8 cellular contexts compared by ENCODE assay signal in the genomic region with DNA sequence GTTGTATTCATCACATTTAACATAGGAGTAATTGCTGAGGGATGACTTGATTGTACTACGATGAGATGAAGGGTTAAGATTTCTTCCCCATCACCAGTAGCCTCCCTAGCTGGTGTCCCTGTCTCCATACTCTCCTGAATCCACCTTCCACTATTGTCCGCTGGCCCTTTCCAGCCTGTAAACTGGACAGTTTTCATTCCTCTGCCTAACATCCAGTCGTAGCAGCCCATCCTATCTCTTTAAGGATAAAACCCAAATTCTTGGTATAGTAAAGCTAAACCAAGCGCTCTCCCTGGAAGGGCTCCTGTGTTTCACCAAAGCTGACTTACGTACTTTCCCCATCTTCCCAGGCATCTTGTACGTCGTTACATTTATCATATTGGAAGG. TPM values are rescaled to one million over a fixed set of nuclear protein-coding genes. Genes with fewer than 3 reads are reported as not detected.
DNase-seq lines count a peak whose midpoint lies in the region; ATAC-seq, FAIRE-seq and TF ChIP-seq lines count a peak whose summit lies in the region.

No MANE protein-coding gene starts in this region.

- H3K27ac ChIP-seq in GM12878 (ENCODE audit: control insufficient read depth, insufficient read depth) = peak overlapping the region; percentile 99
- H3K27ac ChIP-seq in kidney (ENCODE audit: low read depth in 2 of 2, low read length in 2 of 2) = peak overlapping the region; percentile 99 to 100
- peak overlapping the region; percentile 96 to 99 (median 99) for H3K27ac ChIP-seq in spleen

- H4K20me1 ChIP-seq in GM12878 (ENCODE audit: control insufficient read depth, insufficient read depth) = no peaks in the 10 kb centered on the region

- RAD21 ChIA-PET in GM12878 (lab: Charles Lee; ENCODE audit: unreplicated experiment) = interaction anchor here (0.6 to 4.1 kb wide), 16 partner anchors 10 to 232 kb away, joined by 3 to 44 read pairs (median 6); a partner anchor contains a TSS

- H3K36me3 Mint-ChIP-seq in stimulated activated naive CD8-positive, alpha-beta T cell treated with anti-CD3 and anti-CD28 coated beads, Interleukin-15, Interleukin-2, amounts not matched to agents 100 ng/mL and 50 ng/mL, for 24 hours (ENCODE audit: low read depth) = peaks cover 51% of the 10 kb centered on the region

- TF ChIP-seq CTCF in GM12878 (IDR thresholded peaks at IDR 0.05 in 2 of 3, conservative IDR thresholded peaks at IDR 0.05 in 1 of 3; ENCODE audit: control insufficient read depth in 2 of 3, extremely low read depth in 1 of 3, insufficient read depth in 1 of 3, low read depth in 3 of 3, low read length in 3 of 3) (no peak), kidney (IDR thresholded peaks at IDR 0.05; ENCODE audit: borderline replicate concordance, extremely low read depth, insufficient read depth) (no peak), spleen (IDR thresholded peaks at IDR 0.05 in 8 of 11, conservative IDR thresholded peaks at IDR 0.05 in 3 of 11) (no peak), GM13976 (IDR thresholded peaks at IDR 0.05; ENCODE audit: borderline replicate concordance, control extremely low read depth, extremely low read depth, insufficient read depth, missing control alignments) (no peak)

- in situ Hi-C loops in GM12878 (cut with MboI) = no loop called here
- in situ Hi-C loops in GM13976 (cut with MboI; ENCODE audit: low sequenced_read_pairs, unreplicated experiment) = no loop called here

- peak overlapping the region; percentile 96 for H3K9ac ChIP-seq in GM12878 (ENCODE audit: control insufficient read depth, insufficient read depth, low read length)
- H3K9ac ChIP-seq in kidney (ENCODE audit: low read length in 2 of 2) = peak overlapping the region; percentile 59 to 96

- peaks cover 0 to 4% of the 10 kb centered on the region in 2 experiments; a peak in 1 of 4 replicates for H3K36me3 ChIP-seq in GM12878 (ENCODE audit: control insufficient read depth in 2 of 2, insufficient read depth in 2 of 2, low read length in 1 of 2)
- H3K36me3 ChIP-seq in kidney (ENCODE audit: control insufficient read depth in 1 of 2, insufficient read depth in 2 of 2, low read length in 2 of 2) = peaks cover 0 to 4% of the 10 kb centered on the region in 2 donors
- H3K36me3 ChIP-seq in spleen = peaks cover 0 to 30% (median 4%) of the 10 kb centered on the region in 6 donors

- peak overlapping the region; percentile 100 for H3K27ac Mint-ChIP-seq in stimulated activated naive CD8-positive, alpha-beta T cell treated with anti-CD3 and anti-CD28 coated beads, Interleukin-15, Interleukin-2, amounts not matched to agents 100 ng/mL and 50 ng/mL, for 24 hours

- ATAC-seq in stimulated activated naive CD8-positive, alpha-beta T cell treated with anti-CD3 and anti-CD28 coated beads, Interleukin-15, Interleukin-2, amounts not matched to agents 100 U/mL and 50 U/mL, for 24 hours = no peak
- ATAC-seq in GM12878 = peak; percentile 1

- BruUV-seq in GM12878 (replicated peaks; lab: Mats Ljungman, UMichigan) = TSS peak; percentile 70

- H3K4me1 Mint-ChIP-seq in stimulated activated naive CD8-positive, alpha-beta T cell treated with anti-CD3 and anti-CD28 coated beads, Interleukin-15, Interleukin-2, amounts not matched to agents 100 ng/mL and 50 ng/mL, for 24 hours (ENCODE audit: low read depth) = peaks cover 64% of the 10 kb centered on the region

- POLR2A ChIA-PET in GM12878 (lab: Charles Lee) = interaction anchor here (0.6 to 14.7 kb wide), 6 partner anchors 16 to 116 kb away, joined by 3 to 350 read pairs (median 12); a partner anchor contains a TSS

- SMC1A ChIA-PET in GM12878 (lab: Charles Lee; ENCODE audit: uncharacterized antibody, unreplicated experiment) = interaction anchor here (0.5 to 16.8 kb wide), 13 partner anchors 9 to 207 kb away, joined by 3 to 360 read pairs (median 5); a partner anchor contains a TSS

- peaks cover 50% of the 10 kb centered on the region for H3K79me2 ChIP-seq in GM12878 (ENCODE audit: control insufficient read depth, insufficient read depth, low read length)

- FAIRE-seq in GM12878 (lab: Jason Lieb, UNC) (no peak), kidney (lab: Jason Lieb, UNC) (no peak)

- H3K27me3 Mint-ChIP-seq in stimulated activated naive CD8-positive, alpha-beta T cell treated with anti-CD3 and anti-CD28 coated beads, Interleukin-15, Interleukin-2, amounts not matched to agents 100 ng/mL and 50 ng/mL, for 24 hours = no peaks in the 10 kb centered on the region

- H3K9me3 Mint-ChIP-seq in stimulated activated naive CD8-positive, alpha-beta T cell treated with anti-CD3 and anti-CD28 coated beads, Interleukin-15, Interleukin-2, amounts not matched to agents 100 ng/mL and 50 ng/mL, for 24 hours = no peaks in the 10 kb centered on the region

- H3K4me1 ChIP-seq in GM12878 (ENCODE audit: control insufficient read depth, insufficient read depth, low read length) = peaks cover 6% of the 10 kb centered on the region
- peaks cover 9 to 28% of the 10 kb centered on the region in 2 donors for H3K4me1 ChIP-seq in kidney (ENCODE audit: control insufficient read depth in 1 of 2, insufficient read depth in 1 of 2, low read depth in 1 of 2, low read length in 2 of 2)
- H3K4me1 ChIP-seq in spleen = peaks cover 31 to 70% (median 56%) of the 10 kb centered on the region in 6 donors

- no peak for TF ChIP-seq RAD21 in GM12878 (IDR thresholded peaks at IDR 0.05; ENCODE audit: insufficient read depth, low read depth, low read length)

- no peak for TF ChIP-seq EP300 in GM12878 (IDR thresholded peaks at IDR 0.05; ENCODE audit: borderline replicate concordance in 1 of 2, control insufficient read depth in 1 of 2, low read depth in 2 of 2, low read length in 2 of 2)

- H2AFZ ChIP-seq in GM12878 (ENCODE audit: control insufficient read depth, low read depth, low read length) = 0 out of 2 replicates have a peak overlapping the region, but pooled peaks have one; percentile 29

- TF ChIP-seq POLR2A in GM12878 (IDR thresholded peaks at IDR 0.05; ENCODE audit: low read depth, low read length) (no peak), spleen (IDR thresholded peaks at IDR 0.05) (no peak)

- H3K4me3 ChIP-seq in GM12878 (peak overlapping the region; percentile 72), kidney (ENCODE audit: low read length in 2 of 2) (peak overlapping the region; percentile 94), spleen (peak overlapping the region; percentile 57 to 76 (median 70))

- H3K9me3 ChIP-seq in GM12878 (replicated peaks; ENCODE audit: control insufficient read depth, insufficient read depth, low read length) (peaks cover 3% of the 10 kb centered on the region; the same call in 1 of the 3 replicates), kidney (ENCODE audit: control insufficient read depth in 1 of 2, low read length in 2 of 2) (no peaks in the 10 kb centered on the region), spleen (no peaks in the 10 kb centered on the region)

- H3K27me3 ChIP-seq in GM12878 (replicated peaks in 1 of 2; ENCODE audit: control insufficient read depth in 2 of 2, insufficient read depth in 2 of 2, low read length in 1 of 2) = no peaks in the 10 kb centered on the region
- H3K27me3 ChIP-seq in spleen (replicated peaks in 1 of 7) = no peaks in the 10 kb centered on the region

- H3K4me2 ChIP-seq in GM12878 (ENCODE audit: control insufficient read depth, insufficient read depth) = peak overlapping the region; percentile 36

- DNase-seq in stimulated activated naive CD8-positive, alpha-beta T cell treated with anti-CD3 and anti-CD28 coated beads, Interleukin-15, Interleukin-2, amounts not matched to agents 100 U/mL and 50 U/mL, for 24 hours = no peak
- peak; percentile 39 for DNase-seq in NCI-H2227 (lab: John Stamatoyannopoulos, UW; ENCODE audit: unreplicated experiment)
- no peak for DNase-seq in GM12878 (ENCODE audit: low read depth, low spot score)
- no peak for DNase-seq in kidney
- DNase-seq in spleen = no peak
- no peak for DNase-seq in GM13976 (ENCODE audit: low spot score)
- no peak for DNase-seq in NCI-H774 (lab: John Stamatoyannopoulos, UW)

- WGBS in GM12878 (ENCODE audit: insufficient coverage, insufficient replicate concordance, low lambda C conversion rate, missing lambda C conversion rate) = under 1% methylated on average over 7 of the region's 7 CpGs
- WGBS in spleen, 5 donors = 1 to 6% (median 2%) methylated on average over 7 of the region's 7 CpGs

- intact Hi-C loops in GM12878 (cut with micrococcal nuclease; ENCODE audit: unreplicated experiment) (loop anchor here (10.0 kb wide), 3 partner anchors 109 to 511 kb away; a partner anchor contains a TSS), kidney (cut with DNase I) (no loop called here), spleen (cut with DNase I; ENCODE audit: low total_unique reads) (loop anchor here (10.0 kb wide), 1 partner anchor 129 kb away; a partner anchor contains a TSS)

- H3K4me3 Mint-ChIP-seq in stimulated activated naive CD8-positive, alpha-beta T cell treated with anti-CD3 and anti-CD28 coated beads, Interleukin-15, Interleukin-2, amounts not matched to agents 100 ng/mL and 50 ng/mL, for 24 hours = peak overlapping the region; percentile 99

- CTCF ChIA-PET in GM12878 (lab: Yijun Ruan, JAX) = interaction anchor here (0.8 to 7.9 kb wide), 6 partner anchors 21 to 210 kb away, joined by 3 to 98 read pairs (median 13); a partner anchor contains a TSS

RNA-seq across cellular contexts. Expression of a gene that starts 0.7 kb away (rescaled TPM):
- 28.5 and 29.0 TPM in 2 replicates for total RNA-seq in GM12878 (2013; cell fraction: nucleolus; rRNA removed)
- total RNA-seq in GM12878 (2014; rRNA removed) (22.8 and 25.9 TPM in 2 replicates), GM12878 (2014; rRNA removed; fragmentation: Illumina TruSeq; extraction: Trizol) (31.6 and 40.4 TPM in 2 replicates), GM12878 (2021) (22.1 and 28.4 TPM in 2 replicates), kidney (45.4 TPM), spleen (10 to 100 TPM; 20.7 to 30.9 (median 23.2) TPM)
- 11.9 TPM for polyA plus RNA-seq in GM12878 (2011; ENCODE audit: low read depth)
- polyA plus RNA-seq in GM12878 (2011; rRNA removed) (36.7 and 75.5 TPM in 2 replicates), GM12878 (2014; fragmentation: Illumina TruSeq; extraction: Trizol) (54.4 and 54.9 TPM in 2 replicates), GM12878 (2014; fragmentation: Nextera tagmentation; extraction: Ambion mirVana) (10 to 100 TPM; 91.9 to 95.3 TPM), GM12878 (2014; rRNA removed) (38.0 and 51.0 TPM in 2 replicates), GM12878 (2016; fragmentation: Nextera tagmentation; extraction: Ambion mirVana) (100 to 1,000 TPM; 112 TPM), kidney (ENCODE audit: insufficient read depth, low read depth, low replicate concordance) (171 TPM), spleen (10 to 100 TPM; 38.4 to 45.4 (median 39.6) TPM)
- 12.9 and 14.4 TPM in 2 replicates for polyA plus RNA-seq in GM12878 (2011; cell fraction: cytosol; rRNA removed)
- 17.8 and 18.8 TPM in 2 replicates for polyA plus RNA-seq in GM12878 (2011; cell fraction: nucleus; rRNA removed)
- polyA plus RNA-seq in GM12878 (2012) = 35.9 and 36.7 TPM in 2 replicates
- 8.3 and 11.3 TPM in 2 replicates for polyA minus RNA-seq in GM12878 (2011; rRNA and poly(A)+ RNA removed)
- polyA minus RNA-seq in GM12878 (2011; cell fraction: cytosol; rRNA and poly(A)+ RNA removed) = 2.5 and 3.8 TPM in 2 replicates
- polyA minus RNA-seq in GM12878 (2011; cell fraction: nucleus; rRNA and poly(A)+ RNA removed) = 16.2 and 22.1 TPM in 2 replicates

RNA-seq across cellular contexts. Expression of a gene that starts 28.2 kb away (rescaled TPM):
- total RNA-seq in GM12878 (2013; cell fraction: nucleolus; rRNA removed) = 817 and 826 TPM in 2 replicates
- total RNA-seq in GM12878 (2014; rRNA removed) (377 and 402 TPM in 2 replicates), GM12878 (2014; rRNA removed; fragmentation: Illumina TruSeq; extraction: Trizol) (443 and 460 TPM in 2 replicates), GM12878 (2021) (431 and 461 TPM in 2 replicates), kidney (329 TPM), spleen (100 to 1,000 TPM; 279 to 457 (median 350) TPM)
- polyA plus RNA-seq in GM12878 (2011; ENCODE audit: low read depth) = 171 TPM
- polyA plus RNA-seq in GM12878 (2011; rRNA removed) (327 and 513 TPM in 2 replicates), GM12878 (2014; fragmentation: Illumina TruSeq; extraction: Trizol) (569 and 704 TPM in 2 replicates), GM12878 (2014; fragmentation: Nextera tagmentation; extraction: Ambion mirVana) (100 to 1,000 TPM; 163 to 201 TPM), GM12878 (2014; rRNA removed) (331 and 358 TPM in 2 replicates), GM12878 (2016; fragmentation: Nextera tagmentation; extraction: Ambion mirVana) (100 to 1,000 TPM; 439 to 514 TPM), kidney (ENCODE audit: insufficient read depth, low read depth, low replicate concordance) (153 TPM), spleen (100 to 1,000 TPM; 121 to 156 (median 153) TPM)
- 120 TPM in 2 replicates for polyA plus RNA-seq in GM12878 (2011; cell fraction: cytosol; rRNA removed)
- polyA plus RNA-seq in GM12878 (2011; cell fraction: nucleus; rRNA removed) = 211 and 351 TPM in 2 replicates
- polyA plus RNA-seq in GM12878 (2012) = 234 TPM in 2 replicates
- polyA minus RNA-seq in GM12878 (2011; rRNA and poly(A)+ RNA removed) = 237 and 306 TPM in 2 replicates
- polyA minus RNA-seq in GM12878 (2011; cell fraction: cytosol; rRNA and poly(A)+ RNA removed) = 125 and 176 TPM in 2 replicates
- 88.7 and 155 TPM in 2 replicates for polyA minus RNA-seq in GM12878 (2011; cell fraction: nucleus; rRNA and poly(A)+ RNA removed)
